Comparison of ENCODE assay signal across 30 cellular contexts in the genomic region with DNA sequence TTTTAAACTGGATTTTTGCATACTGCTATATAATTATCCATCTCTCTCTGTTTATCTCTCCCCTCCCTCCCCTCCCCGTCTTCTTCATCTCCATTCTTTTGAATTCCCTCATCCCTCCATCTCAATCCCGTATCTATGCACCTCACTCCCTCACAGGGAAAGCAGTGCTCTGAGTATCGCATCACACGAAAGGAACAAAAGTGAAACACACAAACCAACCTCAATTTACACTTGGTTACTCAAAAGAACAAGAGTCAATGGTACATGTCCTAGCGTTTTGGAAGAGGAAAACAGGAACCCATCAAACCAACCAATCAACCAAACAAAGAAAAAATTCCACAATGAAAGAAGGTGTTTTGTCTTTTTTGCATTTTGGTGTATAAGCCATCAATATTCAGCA.
"Had no signal": no experiment of that assay in that cellular context is flagged by ENCODE, and none has a peak within 500 bp of the region (broad histone marks: within the 10 kb centered on the region; RNA-seq: fewer than 3 reads in every experiment).

No MANE protein-coding gene starts in this region.

- H3K36me3 Mint-ChIP-seq: mesothelial cell of epicardium; neural progenitor cell; stimulated activated effector memory CD8-positive, alpha-beta T cell treated with anti-CD3 and anti-CD28 coated beads, Interleukin-12 subunit alpha, Interleukin-12 subunit beta, amount 100 ng/mL, for 72 hours had no signal

- H3K4me1 ChIP-seq: esophagus muscularis mucosa, gastroesophageal sphincter, heart left ventricle, neural progenitor cell, parathyroid adenoma, prostate gland, sigmoid colon, tibial nerve, upper lobe of left lung had no signal

- H2AFZ ChIP-seq: hepatocyte, neural progenitor cell, parathyroid adenoma had no signal

- H3K9me3 ChIP-seq: gastroesophageal sphincter, mucosa of descending colon, prostate gland, sigmoid colon, thoracic aorta, upper lobe of left lung had no signal

- H3K27ac ChIP-seq: coronary artery, esophagus muscularis mucosa, foreskin keratinocyte, gastroesophageal sphincter, heart left ventricle, hepatocyte, neural progenitor cell, parathyroid adenoma, prostate gland, sigmoid colon, thoracic aorta, tibial nerve, upper lobe of left lung had no signal

- DNase-seq: dermis blood vessel endothelial cell; effector memory CD4-positive, alpha-beta T cell; foreskin keratinocyte; heart left ventricle; kidney; mesenchymal stem cell; mucosa of descending colon; naive thymus-derived CD4-positive, alpha-beta T cell; right cardiac atrium; sigmoid colon; stimulated activated CD4-positive, alpha-beta T cell treated with anti-CD3 and anti-CD28 coated beads, Interleukin-2, amount 100 ng/mL, for 24 hours; stimulated activated CD4-positive, alpha-beta T cell treated with anti-CD3 and anti-CD28 coated beads, Interleukin-4, amount 100 ng/mL, for 24 hours; upper lobe of left lung had no signal

- H3K4me3 ChIP-seq: coronary artery, esophagus muscularis mucosa, gastroesophageal sphincter, heart left ventricle, hepatocyte, lung, mucosa of descending colon, neural progenitor cell, prostate gland, sigmoid colon, thoracic aorta, tibial nerve, upper lobe of left lung had no signal

- H3K4me2 ChIP-seq: hepatocyte, neural progenitor cell had no signal

- ATAC-seq: foreskin keratinocyte; gastroesophageal sphincter; heart left ventricle; left lobe of liver; mucosa of descending colon; naive thymus-derived CD4-positive, alpha-beta T cell; right cardiac atrium; stimulated activated effector memory CD8-positive, alpha-beta T cell treated with anti-CD3 and anti-CD28 coated beads, Interleukin-12 subunit alpha, Interleukin-12 subunit beta, amount 100 ng/mL, for 72 hours had no signal

- FAIRE-seq: endothelial cell of umbilical vein, kidney, urothelium cell line had no signal

- H3K27ac Mint-ChIP-seq: mesothelial cell of epicardium; naive thymus-derived CD4-positive, alpha-beta T cell; nephron; neural progenitor cell; stimulated activated effector memory CD8-positive, alpha-beta T cell treated with anti-CD3 and anti-CD28 coated beads, Interleukin-12 subunit alpha, Interleukin-12 subunit beta, amount 100 ng/mL, for 72 hours; stimulated activated naive CD8-positive, alpha-beta T cell treated with anti-CD3 and anti-CD28 coated beads, Interleukin-15, Interleukin-2, amounts not matched to agents 100 ng/mL and 50 ng/mL, for 24 hours had no signal

- H3K4me3 Mint-ChIP-seq: mesothelial cell of epicardium; naive thymus-derived CD4-positive, alpha-beta T cell; nephron; neural progenitor cell; stimulated activated effector memory CD8-positive, alpha-beta T cell treated with anti-CD3 and anti-CD28 coated beads, Interleukin-12 subunit alpha, Interleukin-12 subunit beta, amount 100 ng/mL, for 72 hours; stimulated activated naive CD8-positive, alpha-beta T cell treated with anti-CD3 and anti-CD28 coated beads, Interleukin-15, Interleukin-2, amounts not matched to agents 100 ng/mL and 50 ng/mL, for 24 hours had no signal

- H3K36me3 ChIP-seq: esophagus muscularis mucosa, gastroesophageal sphincter, heart left ventricle, neural progenitor cell, prostate gland, sigmoid colon, thoracic aorta, tibial nerve, upper lobe of left lung had no signal

- H3K4me1 Mint-ChIP-seq: mesothelial cell of epicardium; nephron; neural progenitor cell; stimulated activated effector memory CD8-positive, alpha-beta T cell treated with anti-CD3 and anti-CD28 coated beads, Interleukin-12 subunit alpha, Interleukin-12 subunit beta, amount 100 ng/mL, for 72 hours had no signal

- H3K79me2 ChIP-seq: hepatocyte, parathyroid adenoma had no signal

- H3K9me3 Mint-ChIP-seq: neural progenitor cell; stimulated activated effector memory CD8-positive, alpha-beta T cell treated with anti-CD3 and anti-CD28 coated beads, Interleukin-12 subunit alpha, Interleukin-12 subunit beta, amount 100 ng/mL, for 72 hours; stimulated activated naive CD8-positive, alpha-beta T cell treated with anti-CD3 and anti-CD28 coated beads, Interleukin-15, Interleukin-2, amounts not matched to agents 100 ng/mL and 50 ng/mL, for 24 hours had no signal
